8 cellular contexts compared by ENCODE assay signal in genomic region chr1:115677172-115677542, GRCh38. TPM values are rescaled to one million over a fixed set of nuclear protein-coding genes. Genes with fewer than 3 reads are reported as not detected.
DNase-seq lines count a peak whose midpoint lies in the region; ATAC-seq, FAIRE-seq and TF ChIP-seq lines count a peak whose summit lies in the region.
"Had no signal": no experiment of that assay in that cellular context is flagged by ENCODE, and none has a peak within 500 bp of the region (broad histone marks: within the 10 kb centered on the region; RNA-seq: fewer than 3 reads in every experiment).

No MANE protein-coding gene starts in this region.

- no peak for FAIRE-seq in K562 (lab: Jason Lieb, UNC)

- no TSS peak for BruUV-seq in K562 (replicated peaks; lab: Mats Ljungman, UMichigan)

- POLR2A ChIA-PET in K562 (lab: Yijun Ruan, JAX): no interaction called here

- 48% methylated on average over 3 of the region's 3 CpGs for WGBS in K562 (ENCODE audit: insufficient coverage, low coverage, missing lambda C conversion rate)

- H3K27ac ChIP-seq in K562 (ENCODE audit: extremely low read depth, low read depth, low read length): no peak overlapping the region

- TF ChIP-seq EP300 in K562 (IDR thresholded peaks at IDR 0.05; ENCODE audit: low read length): no peak

- no peaks in the 10 kb centered on the region for H3K27me3 Mint-ChIP-seq in progenitor cell of endocrine pancreas

- H3K4me3 Mint-ChIP-seq in progenitor cell of endocrine pancreas (ENCODE audit: low read depth): no peak overlapping the region

- CTCF ChIA-PET in K562 (lab: Yijun Ruan, JAX; ENCODE audit: low intra/inter-chr PET ratio): interaction anchor here (1.0 to 2.4 kb wide), 2 partner anchors 69 to 538 kb away, joined by 3 to 9 read pairs; no protein-coding TSS in a partner anchor

- peaks cover 20% of the 10 kb centered on the region for H3K4me1 Mint-ChIP-seq in progenitor cell of endocrine pancreas (ENCODE audit: low read depth)

- peak; percentile 58 for ATAC-seq in GM19043 (IDR thresholded peaks at IDR 0.05; ENCODE audit: low read depth, unreplicated experiment)
- peak; percentile 81 for ATAC-seq in HG03342 (IDR thresholded peaks at IDR 0.05; ENCODE audit: unreplicated experiment)
- ATAC-seq in K562: no peak; the same call in 2 of the 3 replicates
- ATAC-seq in HG03039 (IDR thresholded peaks at IDR 0.05; ENCODE audit: unreplicated experiment): no peak
- ATAC-seq: activated naive CD4-positive, alpha-beta T cell treated with anti-CD3 and anti-CD28 coated beads, Interleukin-2, amount 50 U/mL, for 72 hours had no signal

- H3K79me2 ChIP-seq in K562 (ENCODE audit: control insufficient read depth, insufficient read depth, low read length): no peaks in the 10 kb centered on the region

- TF ChIP-seq RAD21 in K562 (CRISPR knock-in tag; conservative IDR thresholded peaks at IDR 0.05 in 1 of 2, IDR thresholded peaks at IDR 0.05 in 1 of 2): no peak

- H3K4me2 ChIP-seq in K562 (ENCODE audit: insufficient read depth, low read length): no peak overlapping the region

- no peak for DNase-seq in K562 (ENCODE audit: extremely low read depth in 1 of 4, low spot score in 3 of 4)
- DNase-seq in progenitor cell of endocrine pancreas (ENCODE audit: low spot score, unreplicated experiment): no peak
- no peak for DNase-seq in NCI-H82 (lab: John Stamatoyannopoulos, UW)
- no peak for DNase-seq in NCI-H510A treated with DMSO at 0.1 percent for 48 hours (lab: John Stamatoyannopoulos, UW)

- no peaks in the 10 kb centered on the region for H3K27me3 ChIP-seq in K562 (ENCODE audit: control insufficient read depth in 2 of 2, insufficient read depth in 2 of 2, low read length in 2 of 2)

- no peak overlapping the region for H3K9ac ChIP-seq in K562 (ENCODE audit: insufficient read depth in 1 of 2, low read depth in 2 of 2, low read length in 2 of 2)

- in situ Hi-C loops in K562 (cut with MboI): no loop called here

- intact Hi-C loops in K562 (cut with micrococcal nuclease): loop anchor here (1.0 to 5.0 kb wide), 2 partner anchors 35 to 68 kb away; partner anchors contain the start of gene VANGL1

- TF ChIP-seq CTCF in K562 (IDR thresholded peaks at IDR 0.05 in 2 of 3, conservative IDR thresholded peaks at IDR 0.05 in 1 of 3; ENCODE audit: insufficient read depth in 2 of 3, low read depth in 1 of 3, low read length in 3 of 3) (no peak), progenitor cell of endocrine pancreas (IDR thresholded peaks at IDR 0.05; ENCODE audit: unreplicated experiment) (no peak)

- peaks cover 5% of the 10 kb centered on the region; the same call in 1 of the 2 replicates for H4K20me1 ChIP-seq in K562 (replicated peaks; ENCODE audit: control insufficient read depth, insufficient read depth, low read length)

- peak overlapping the region; percentile 6 for H3K27ac Mint-ChIP-seq in progenitor cell of endocrine pancreas
- H3K27ac Mint-ChIP-seq: activated naive CD4-positive, alpha-beta T cell treated with anti-CD3 and anti-CD28 coated beads, Interleukin-2, amount 50 U/mL, for 72 hours had no signal

- peaks cover 14% of the 10 kb centered on the region for H3K36me3 Mint-ChIP-seq in progenitor cell of endocrine pancreas (ENCODE audit: insufficient read depth)
- H3K36me3 Mint-ChIP-seq: activated naive CD4-positive, alpha-beta T cell treated with anti-CD3 and anti-CD28 coated beads, Interleukin-2, amount 50 U/mL, for 72 hours had no signal

- TF ChIP-seq POLR2A in K562 (conservative IDR thresholded peaks at IDR 0.05): no peak

- no peaks in the 10 kb centered on the region for H3K9me3 Mint-ChIP-seq in progenitor cell of endocrine pancreas (ENCODE audit: low read depth)
- H3K9me3 Mint-ChIP-seq: activated naive CD4-positive, alpha-beta T cell treated with anti-CD3 and anti-CD28 coated beads, Interleukin-2, amount 50 U/mL, for 72 hours had no signal

- no peaks in the 10 kb centered on the region for H3K9me3 ChIP-seq in K562 (replicated peaks; ENCODE audit: control insufficient read depth, insufficient read depth, low read depth, low read length)

- H2AFZ ChIP-seq in K562 (ENCODE audit: low read depth, low read length): no peak overlapping the region

- peaks cover 29% of the 10 kb centered on the region; the same call in 2 of the 3 replicates for H3K36me3 ChIP-seq in K562 (ENCODE audit: control insufficient read depth, insufficient read depth, low read length)

- peaks cover 0 to 3% of the 10 kb centered on the region in 2 experiments; a peak in 1 of 5 replicates for H3K4me1 ChIP-seq in K562 (replicated peaks in 1 of 2; ENCODE audit: control insufficient read depth in 2 of 2, insufficient read depth in 2 of 2, low read length in 2 of 2)

- no peak overlapping the region for H3K4me3 ChIP-seq in K562

- peaks cover 5% of the 10 kb centered on the region for H3K9me1 ChIP-seq in K562 (ENCODE audit: control insufficient read depth, insufficient read depth, low read length)

TF ChIP-seq in K562, 482 proteins besides CTCF, POLR2A, EP300 and RAD21:
- TF ChIP-seq RFX1 (IDR thresholded peaks at IDR 0.05): peak; percentile 51
- TF ChIP-seq KLF10 (CRISPR knock-in tag; IDR thresholded peaks at IDR 0.05): no peak

RNA-seq across cellular contexts. Expression of gene VANGL1, which starts 35.4 kb away (rescaled TPM):
- 20.7 and 22.7 TPM in 2 replicates for total RNA-seq in K562 (2011; cell fraction: chromatin; rRNA removed; ENCODE audit: low replicate concordance)
- 13.6 and 15.0 TPM in 2 replicates for total RNA-seq in K562 (2011; cell fraction: nucleolus; rRNA removed)
- total RNA-seq in K562 (2011; cell fraction: nucleoplasm; rRNA removed): 17.8 and 20.5 TPM in 2 replicates
- total RNA-seq in K562 (2014; rRNA removed): 5.9 and 9.2 TPM in 2 replicates
- total RNA-seq in K562 (2014; rRNA removed; fragmentation: Illumina TruSeq; extraction: Trizol): 9.3 and 10.4 TPM in 2 replicates
- 9.4 and 10.3 TPM in 2 replicates for total RNA-seq in K562 (2015; rRNA removed; fragmentation: Illumina TruSeq; extraction: Trizol)
- total RNA-seq in K562 (2021): 12.7 and 12.9 TPM in 2 replicates
- 8.6 and 9.6 TPM in 2 replicates for polyA plus RNA-seq in K562 (2011; rRNA removed)
- 10.2 and 10.6 TPM in 2 replicates for polyA plus RNA-seq in K562 (2011; cell fraction: cytosol; rRNA removed)
- polyA plus RNA-seq in K562 (2011; cell fraction: nucleus; rRNA removed): 8.4 and 10.9 TPM in 2 replicates
- 8.2 and 9.1 TPM in 2 replicates for polyA plus RNA-seq in K562 (2012)
- polyA plus RNA-seq in K562 (2014; fragmentation: Illumina TruSeq; extraction: Trizol): 11.1 and 12.8 TPM in 2 replicates
- 1 to 10 TPM in 1 of 2 experiments, under 1 TPM in 1; 0.90 to 1.2 TPM for polyA plus RNA-seq in K562 (2014; fragmentation: Nextera tagmentation; extraction: Ambion mirVana)
- 6.0 and 10.2 TPM in 2 replicates for polyA plus RNA-seq in K562 (2014; rRNA removed)
- 10.1 and 10.6 TPM in 2 replicates for polyA minus RNA-seq in K562 (2011; rRNA and poly(A)+ RNA removed)
- 4.4 and 7.1 TPM in 2 replicates for polyA minus RNA-seq in K562 (2011; cell fraction: cytosol; rRNA and poly(A)+ RNA removed)
- 4.0 and 9.1 TPM in 2 replicates for polyA minus RNA-seq in K562 (2011; cell fraction: nucleus; rRNA and poly(A)+ RNA removed)
- total RNA-seq in progenitor cell of endocrine pancreas: 22.9 and 25.8 TPM in 2 replicates

Comparison
In these comparisons a context has a peak if more than half of its experiments do, and no peak if none do; other contexts are left out.
1. ATAC-seq: peak in GM19043 (single experiment) and HG03342 (single experiment); none in K562 (single experiment) and HG03039 (single experiment).